In genomic region chr15:83210619-83211018, GRCh38 we compare ENCODE assay signal across 10 cellular contexts. TPM values are rescaled to one million over a fixed set of nuclear protein-coding genes. Genes with fewer than 3 reads are reported as not detected.
A peak's percentile ranks its signal among the peaks of the same experiment; 100 is the strongest.
DNase-seq lines count a peak whose midpoint lies in the region; ATAC-seq and TF ChIP-seq lines count a peak whose summit lies in the region.
"Had no signal": no experiment of that assay in that cellular context is flagged by ENCODE, and none has a peak within 500 bp of the region (broad histone marks: within the 10 kb centered on the region; RNA-seq: fewer than 3 reads in every experiment).

No MANE protein-coding gene starts in this region.

- H3K14ac ChIP-seq in mesenchymal stem cell (ENCODE audit: low read length in 2 of 2): no peak overlapping the region

- no peak overlapping the region for H2BK12ac ChIP-seq in mesenchymal stem cell (ENCODE audit: low read length in 2 of 2)

- no peak overlapping the region for H3K18ac ChIP-seq in mesenchymal stem cell (ENCODE audit: low read depth in 1 of 2, low read length in 2 of 2)

- no peak overlapping the region for H3K4me2 ChIP-seq in mesenchymal stem cell (ENCODE audit: low read length, poor library complexity, severe bottlenecking)

- no peak overlapping the region for H3K23ac ChIP-seq in mesenchymal stem cell (ENCODE audit: low read length in 2 of 2)

- no peak overlapping the region for H2BK5ac ChIP-seq in mesenchymal stem cell (ENCODE audit: low read depth, low read length, poor library complexity, severe bottlenecking)

- no peaks in the 10 kb centered on the region for H3K9me3 ChIP-seq in mesenchymal stem cell (ENCODE audit: control insufficient read depth, low read length)
- H3K9me3 ChIP-seq: lower lobe of right lung, SJSA1 had no signal

- H3K4me3 ChIP-seq in GM12865 (ENCODE audit: low read depth, low read length): no peak overlapping the region
- no peak overlapping the region for H3K4me3 ChIP-seq in mesenchymal stem cell (ENCODE audit: insufficient read depth in 1 of 2, low read depth in 1 of 2, low read length in 2 of 2)
- H3K4me3 ChIP-seq: lower lobe of right lung, SJSA1 had no signal

- WGBS in mesenchymal stem cell: 69% methylated on average over 1 of the region's 3 CpGs

- no peak overlapping the region for H3K4ac ChIP-seq in mesenchymal stem cell (ENCODE audit: low read depth in 1 of 2, low read length in 2 of 2)

- no peaks in the 10 kb centered on the region for H3K27me3 ChIP-seq in mesenchymal stem cell (ENCODE audit: control insufficient read depth in 1 of 2, insufficient read depth in 1 of 2, low read length in 2 of 2)
- H3K27me3 ChIP-seq: SJSA1 had no signal

- H4K8ac ChIP-seq in mesenchymal stem cell (ENCODE audit: low read length): no peak overlapping the region

- H2AFZ ChIP-seq in mesenchymal stem cell (ENCODE audit: low read depth, low read length): no peak overlapping the region

- no peak overlapping the region for H3K27ac ChIP-seq in mesenchymal stem cell (ENCODE audit: low read length, poor library complexity, severe bottlenecking)
- H3K27ac ChIP-seq: lower lobe of right lung, SJSA1 had no signal

- no peak for TF ChIP-seq CTCF in GM12865 (IDR thresholded peaks at IDR 0.05; ENCODE audit: insufficient read depth, low read depth, low read length, missing control alignments)

- no peak overlapping the region for H2BK120ac ChIP-seq in mesenchymal stem cell (ENCODE audit: low read depth, low read length)

- H3K79me1 ChIP-seq in mesenchymal stem cell (replicated peaks; ENCODE audit: low read length, poor library complexity, severe bottlenecking): no peaks in the 10 kb centered on the region

- DNase-seq in A172 (ENCODE audit: low spot score) (peak; percentile 58), GM12865 (ENCODE audit: low read depth) (peak; percentile 34), OCI-M1 (lab: John Stamatoyannopoulos, UW) (peak; percentile 15), mesenchymal stem cell (no peak), occipital lobe (lab: John Stamatoyannopoulos, UW) (no peak)
- DNase-seq in NK-92 treated with Interleukin-12 subunit alpha and Interleukin-12 subunit beta, amount 100 ng/mL, for 24 hours (lab: John Stamatoyannopoulos, UW): no peak
- DNase-seq: lower lobe of right lung had no signal

- no peak overlapping the region for H4K91ac ChIP-seq in mesenchymal stem cell (ENCODE audit: low read length)

- no peaks in the 10 kb centered on the region for H3K36me3 ChIP-seq in mesenchymal stem cell (ENCODE audit: control insufficient read depth in 1 of 2, insufficient read depth in 2 of 2, low read depth in 1 of 2, low read length in 2 of 2)
- H3K36me3 ChIP-seq: lower lobe of right lung had no signal

- peaks cover 3% of the 10 kb centered on the region for H3K4me1 ChIP-seq in mesenchymal stem cell (ENCODE audit: control insufficient read depth, insufficient read depth, low read depth, low read length)

- ATAC-seq in esophagus mucosa (peak; percentile 71), GM19455 (IDR thresholded peaks at IDR 0.05; ENCODE audit: unreplicated experiment) (no peak)
- ATAC-seq: lower lobe of right lung had no signal

- H2AK5ac ChIP-seq in mesenchymal stem cell (ENCODE audit: low read length, severe bottlenecking): no peak overlapping the region

- no peak overlapping the region for H3K9ac ChIP-seq in mesenchymal stem cell (ENCODE audit: low read length)

- H2BK15ac ChIP-seq in mesenchymal stem cell (ENCODE audit: low read depth, poor library complexity, severe bottlenecking): no peak overlapping the region

RNA-seq across cellular contexts. Expression of gene HDGFL3, which starts 3.0 kb away (rescaled TPM):
- 72.1 and 72.3 TPM in 2 replicates for total RNA-seq in A172 (2014; rRNA removed; shearing (Covaris generic))
- total RNA-seq in esophagus mucosa (19.1 TPM), occipital lobe (149 TPM)
- polyA plus RNA-seq in mesenchymal stem cell (2013, experiment 1 of 2): 73.3 TPM
- 72.7 TPM for polyA plus RNA-seq in mesenchymal stem cell (2013, experiment 2 of 2)

Comparison
In these comparisons a context has a peak if more than half of its experiments do, and no peak if none do; other contexts are left out.
1. DNase-seq: peak in A172 (single experiment), GM12865 (single experiment) and OCI-M1 (single experiment); none in mesenchymal stem cell (single experiment), occipital lobe (single experiment) and NK-92 treated with Interleukin-12 subunit alpha and Interleukin-12 subunit beta, amount 100 ng/mL, for 24 hours (single experiment).